Comparison of ENCODE assay signal across 9 cellular contexts in the genomic region with DNA sequence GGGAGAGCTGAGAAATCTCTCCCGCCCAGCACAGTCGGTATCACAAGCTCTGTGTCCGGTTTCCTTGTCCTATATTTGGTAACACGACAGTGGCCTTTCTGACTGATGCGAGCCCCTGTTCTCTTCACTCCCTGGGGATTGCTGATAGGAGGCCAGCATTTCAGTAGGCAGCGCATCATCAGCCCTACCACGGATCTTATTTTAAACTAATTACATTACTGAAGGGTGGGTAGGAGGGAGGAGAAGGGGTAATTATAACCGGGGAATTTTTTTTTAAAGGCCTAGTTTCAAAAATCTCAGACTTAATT.
A peak's percentile ranks its signal among the peaks of the same experiment; 100 is the strongest.
DNase-seq lines count a peak whose midpoint lies in the region; ATAC-seq, FAIRE-seq and TF ChIP-seq lines count a peak whose summit lies in the region.
"Had no signal": no experiment of that assay in that cellular context is flagged by ENCODE, and none has a peak within 500 bp of the region (broad histone marks: within the 10 kb centered on the region; RNA-seq: fewer than 3 reads in every experiment).

No MANE protein-coding gene starts in this region.

- H3K27ac ChIP-seq in neural cell (ENCODE audit: low read length), result no peak overlapping the region

- peak overlapping the region; percentile 26 for H3K9ac ChIP-seq in neural cell (ENCODE audit: low read length)

- H3K4me3 ChIP-seq in BE2C (ENCODE audit: low read depth, low read length) (peak overlapping the region; percentile 19), neural cell (ENCODE audit: low read length) (no peak overlapping the region)

- no peaks in the 10 kb centered on the region for H3K9me2 ChIP-seq in neural cell (ENCODE audit: insufficient read depth, low read length)

- no peak overlapping the region for H3K4me2 ChIP-seq in neural cell (ENCODE audit: low read length)

- TF ChIP-seq EP300 in neural cell (conservative IDR thresholded peaks at IDR 0.05; ENCODE audit: poor library complexity, severe bottlenecking), result no peak

- no peak for ATAC-seq in GM21360 (IDR thresholded peaks at IDR 0.05; ENCODE audit: unreplicated experiment)

- in situ Hi-C loops in GM13977 (cut with MboI; ENCODE audit: low pct_unique_long_range_greater_than_20kb, low sequenced_read_pairs, unreplicated experiment) (loop anchor here (5.0 to 25.0 kb wide), 4 partner anchors 156 to 709 kb away; no protein-coding TSS in a partner anchor), KBM-7 (cut with MboI; ENCODE audit: low pct_unique_long_range_greater_than_20kb, low sequenced_read_pairs) (loop anchor here (25.0 kb wide), 1 partner anchor 709 kb away; no protein-coding TSS in a partner anchor)

- H3K79me2 ChIP-seq in neural cell (replicated peaks; ENCODE audit: insufficient read depth, low read length), result no peaks in the 10 kb centered on the region

- no peaks in the 10 kb centered on the region for H4K20me1 ChIP-seq in neural cell (ENCODE audit: insufficient read depth)

- no peaks in the 10 kb centered on the region for H3F3A ChIP-seq in neural cell (ENCODE audit: insufficient read depth, low read length, poor library complexity, severe bottlenecking)

- no peak for FAIRE-seq in RCC 7860 (lab: Jason Lieb, UNC)

- DNase-seq in BE2C (peak; percentile 52), GM13977 (ENCODE audit: low spot score) (peak; percentile 31), cerebellum (ENCODE audit: low spot score) (peak; percentile 47), RCC 7860 (ENCODE audit: low spot score) (no peak), ureter (ENCODE audit: low spot score) (no peak), KBM-7 (no peak)
- DNase-seq: NCI-H2029 had no signal

- H3K36me3 ChIP-seq in BE2C (no peaks in the 10 kb centered on the region), neural cell (ENCODE audit: insufficient read depth, low read length) (no peaks in the 10 kb centered on the region)

- no peaks in the 10 kb centered on the region for H3K27me3 ChIP-seq in BE2C
- H3K27me3 ChIP-seq in neural cell (ENCODE audit: insufficient read depth, low read depth, low read length), result no peaks in the 10 kb centered on the region

- no peak for TF ChIP-seq CTCF in BE2C (IDR thresholded peaks at IDR 0.05; ENCODE audit: low read depth, low read length)
- no peak for TF ChIP-seq CTCF in GM13977 (IDR thresholded peaks at IDR 0.05; ENCODE audit: extremely low read depth, insufficient read depth, missing control alignments)
- TF ChIP-seq CTCF in neural cell (IDR thresholded peaks at IDR 0.05; ENCODE audit: poor library complexity, severe bottlenecking), result no peak

- H3K4me1 ChIP-seq in BE2C, result peaks cover 4% of the 10 kb centered on the region; the same call in 1 of the 2 replicates

- TF ChIP-seq RAD21 in neural cell (conservative IDR thresholded peaks at IDR 0.05), result no peak

- H3K9me3 ChIP-seq in BE2C (no peaks in the 10 kb centered on the region), neural cell (ENCODE audit: low read length) (no peaks in the 10 kb centered on the region)

- no peak overlapping the region for H2AFZ ChIP-seq in neural cell (ENCODE audit: low read depth, low read length)

TF ChIP-seq in neural cell, 6 proteins besides CTCF, POLR2A, EP300 and RAD21:
- TF ChIP-seq EZH2 (IDR thresholded peaks at IDR 0.05; ENCODE audit: borderline replicate concordance, insufficient read depth, low read length, poor library complexity, severe bottlenecking) (no peak), MXI1 (conservative IDR thresholded peaks at IDR 0.05; ENCODE audit: poor library complexity, severe bottlenecking) (no peak), SMC3 (conservative IDR thresholded peaks at IDR 0.05; ENCODE audit: poor library complexity) (no peak), TAF1 (IDR thresholded peaks at IDR 0.05; ENCODE audit: low read depth) (no peak), POLR2AphosphoS5 (IDR thresholded peaks at IDR 0.05) (no peak)
- TF ChIP-seq, protein P1, sequence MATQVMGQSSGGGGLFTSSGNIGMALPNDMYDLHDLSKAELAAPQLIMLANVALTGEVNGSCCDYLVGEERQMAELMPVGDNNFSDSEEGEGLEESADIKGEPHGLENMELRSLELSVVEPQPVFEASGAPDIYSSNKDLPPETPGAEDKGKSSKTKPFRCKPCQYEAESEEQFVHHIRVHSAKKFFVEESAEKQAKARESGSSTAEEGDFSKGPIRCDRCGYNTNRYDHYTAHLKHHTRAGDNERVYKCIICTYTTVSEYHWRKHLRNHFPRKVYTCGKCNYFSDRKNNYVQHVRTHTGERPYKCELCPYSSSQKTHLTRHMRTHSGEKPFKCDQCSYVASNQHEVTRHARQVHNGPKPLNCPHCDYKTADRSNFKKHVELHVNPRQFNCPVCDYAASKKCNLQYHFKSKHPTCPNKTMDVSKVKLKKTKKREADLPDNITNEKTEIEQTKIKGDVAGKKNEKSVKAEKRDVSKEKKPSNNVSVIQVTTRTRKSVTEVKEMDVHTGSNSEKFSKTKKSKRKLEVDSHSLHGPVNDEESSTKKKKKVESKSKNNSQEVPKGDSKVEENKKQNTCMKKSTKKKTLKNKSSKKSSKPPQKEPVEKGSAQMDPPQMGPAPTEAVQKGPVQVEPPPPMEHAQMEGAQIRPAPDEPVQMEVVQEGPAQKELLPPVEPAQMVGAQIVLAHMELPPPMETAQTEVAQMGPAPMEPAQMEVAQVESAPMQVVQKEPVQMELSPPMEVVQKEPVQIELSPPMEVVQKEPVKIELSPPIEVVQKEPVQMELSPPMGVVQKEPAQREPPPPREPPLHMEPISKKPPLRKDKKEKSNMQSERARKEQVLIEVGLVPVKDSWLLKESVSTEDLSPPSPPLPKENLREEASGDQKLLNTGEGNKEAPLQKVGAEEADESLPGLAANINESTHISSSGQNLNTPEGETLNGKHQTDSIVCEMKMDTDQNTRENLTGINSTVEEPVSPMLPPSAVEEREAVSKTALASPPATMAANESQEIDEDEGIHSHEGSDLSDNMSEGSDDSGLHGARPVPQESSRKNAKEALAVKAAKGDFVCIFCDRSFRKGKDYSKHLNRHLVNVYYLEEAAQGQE (IDR thresholded peaks at IDR 0.05; ENCODE audit: borderline replicate concordance), result no peak

Comparison
In these comparisons a context has a peak if more than half of its experiments do, and no peak if none do; other contexts are left out.
1. DNase-seq: peak in BE2C (single experiment), GM13977 (single experiment) and cerebellum (single experiment); none in RCC 7860 (single experiment), ureter (single experiment) and KBM-7 (single experiment).